Comparison of ENCODE assay signal across 41 cellular contexts in the genomic region with DNA sequence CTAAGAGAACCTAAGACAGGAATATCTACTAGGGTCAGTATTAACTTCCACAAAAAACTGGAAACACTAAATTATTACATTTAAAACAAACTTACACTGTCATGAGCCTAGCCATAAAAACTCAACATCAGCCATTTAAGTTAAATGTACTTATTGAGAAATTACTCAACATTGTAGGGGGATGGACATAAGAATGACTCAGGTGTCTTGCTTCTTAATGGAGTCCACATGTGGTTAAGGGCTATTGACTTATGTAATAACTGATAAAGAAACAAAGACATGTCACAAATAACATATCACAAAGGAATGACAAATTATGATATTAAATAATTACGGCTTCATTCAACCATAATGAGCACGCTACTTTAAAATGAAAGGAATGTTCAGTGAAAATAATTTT. TPM values are rescaled to one million over a fixed set of nuclear protein-coding genes. Genes with fewer than 3 reads are reported as not detected.
DNase-seq lines count a peak whose midpoint lies in the region; ATAC-seq, FAIRE-seq and TF ChIP-seq lines count a peak whose summit lies in the region.
"Had no signal": no experiment of that assay in that cellular context is flagged by ENCODE, and none has a peak within 500 bp of the region (broad histone marks: within the 10 kb centered on the region; RNA-seq: fewer than 3 reads in every experiment).

No MANE protein-coding gene starts in this region.

- no peak for TF ChIP-seq CTCF in AG09309 (IDR thresholded peaks at IDR 0.05; ENCODE audit: control insufficient read depth, insufficient read depth, low read depth, low read length, missing control alignments)
- no peak for TF ChIP-seq CTCF in HFF-Myc (IDR thresholded peaks at IDR 0.05; ENCODE audit: low read depth, low read length, missing control alignments)
- no peak for TF ChIP-seq CTCF in astrocyte (IDR thresholded peaks at IDR 0.05; ENCODE audit: insufficient read depth, low read depth, low read length)
- TF ChIP-seq CTCF in fibroblast of the aortic adventitia (IDR thresholded peaks at IDR 0.05; ENCODE audit: insufficient read depth, low read length): no peak

- peak; percentile 13 for DNase-seq in AG09309 (ENCODE audit: low read depth)
- peak; percentile 16 for DNase-seq in HFF-Myc (ENCODE audit: extremely low read depth, low read depth)
- DNase-seq in astrocyte (ENCODE audit: low read depth): peak; percentile 57
- peak; percentile 62 for DNase-seq in fibroblast of the aortic adventitia (ENCODE audit: low read depth)
- DNase-seq in ureter (ENCODE audit: low spot score): no peak
- no peak for DNase-seq in UCSD-AML1 (lab: John Stamatoyannopoulos, UW; ENCODE audit: unreplicated experiment)
- DNase-seq in NCI-H774 (lab: John Stamatoyannopoulos, UW): no peak
- DNase-seq: activated CD4-positive, CD25-positive, alpha-beta regulatory T cell; activated CD8-positive, alpha-beta memory T cell treated with anti-CD3 and anti-CD28 coated beads, Interleukin-2, amount 10 ng/mL, durations not matched to agents 7 days and 5 days; activated gamma-delta T cell; activated naive CD8-positive, alpha-beta T cell treated with anti-CD3 and anti-CD28 coated beads, Interleukin-2, amount 10 ng/mL, durations not matched to agents 7 days and 5 days; activated T-cell treated with anti-CD3 and anti-CD28 coated beads, Interleukin-2, amount 50 U/mL, for 4 hours; CD8-positive, alpha-beta memory T cell; central memory CD4-positive, alpha-beta T cell; immature natural killer cell; KG1; left ventricle myocardium inferior; MG63; NCI-H1436; NCI-H2107; NCI-H345; stimulated activated CD4-positive, alpha-beta T cell treated with anti-CD3 and anti-CD28 coated beads, Interleukin-1b, Interleukin-23, amount 100 ng/mL, for 48 hours had no signal

- no peak overlapping the region for H3K4me2 ChIP-seq in astrocyte (ENCODE audit: low read length)
- H3K4me2 ChIP-seq: A549, neural progenitor cell, smooth muscle cell had no signal

- no peak overlapping the region for H3K27ac Mint-ChIP-seq in astrocyte (ENCODE audit: unreplicated experiment)
- H3K27ac Mint-ChIP-seq: activated CD8-positive, alpha-beta memory T cell treated with anti-CD3 and anti-CD28 coated beads, Interleukin-2, amount 10 ng/mL, durations not matched to agents 7 days and 5 days; activated naive CD8-positive, alpha-beta T cell treated with anti-CD3 and anti-CD28 coated beads, Interleukin-2, amount 10 ng/mL, durations not matched to agents 7 days and 5 days; CD8-positive, alpha-beta memory T cell; dendritic cell treated with granulocyte-macrophage colony-stimulating factor and Interleukin-4, amounts not matched to agents 40 ng/mL and 50 ng/mL, for 4 days; immature natural killer cell; neural progenitor cell; stimulated activated naive CD8-positive, alpha-beta T cell treated with anti-CD3 and anti-CD28 coated beads, Interleukin-15, Interleukin-2, amounts not matched to agents 100 ng/mL and 50 ng/mL, for 24 hours had no signal

- no peak for FAIRE-seq in astrocyte (lab: Jason Lieb, UNC)
- FAIRE-seq: A549, GM12892 had no signal

- no peak overlapping the region for H3K9ac ChIP-seq in astrocyte (ENCODE audit: low read length)
- H3K9ac ChIP-seq: neural progenitor cell, parathyroid adenoma had no signal

- H3K36me3 Mint-ChIP-seq in astrocyte (ENCODE audit: low read depth, unreplicated experiment): peaks cover 19% of the 10 kb centered on the region
- H3K36me3 Mint-ChIP-seq: activated CD8-positive, alpha-beta memory T cell treated with anti-CD3 and anti-CD28 coated beads, Interleukin-2, amount 10 ng/mL, durations not matched to agents 7 days and 5 days; activated naive CD8-positive, alpha-beta T cell treated with anti-CD3 and anti-CD28 coated beads, Interleukin-2, amount 10 ng/mL, durations not matched to agents 7 days and 5 days; CD8-positive, alpha-beta memory T cell had no signal

- no peaks in the 10 kb centered on the region for H3K9me3 ChIP-seq in astrocyte (ENCODE audit: insufficient read depth, low read depth, low read length)
- H3K9me3 ChIP-seq: A549, ascending aorta, esophagus muscularis mucosa, HAP-1, left ventricle myocardium inferior, MG63, right atrium auricular region, thoracic aorta, vagina had no signal

- no peaks in the 10 kb centered on the region for H3K27me3 ChIP-seq in astrocyte (ENCODE audit: insufficient read depth, low read length)
- H3K27me3 ChIP-seq: ascending aorta, esophagus muscularis mucosa, MG63, neural progenitor cell, right atrium auricular region, vagina had no signal

- H3K4me3 ChIP-seq in AG09309 (ENCODE audit: control insufficient read depth, low read depth, low read length) (no peak overlapping the region), HFF-Myc (replicated peaks; ENCODE audit: low read depth, low read length) (no peak overlapping the region), astrocyte (ENCODE audit: insufficient read depth, low read depth, low read length) (no peak overlapping the region), fibroblast of the aortic adventitia (ENCODE audit: low read depth, low read length) (no peak overlapping the region)
- H3K4me3 ChIP-seq: A549, ascending aorta, esophagus muscularis mucosa, HAP-1, left ventricle myocardium inferior, MG63, neural progenitor cell, right atrium auricular region, smooth muscle cell, thoracic aorta, vagina had no signal

- no peak for ATAC-seq in GM21423 (IDR thresholded peaks at IDR 0.05; ENCODE audit: unreplicated experiment)
- ATAC-seq: A549; activated CD8-positive, alpha-beta memory T cell treated with anti-CD3 and anti-CD28 coated beads, Interleukin-2, amount 10 ng/mL, durations not matched to agents 7 days and 5 days; activated T-cell treated with anti-CD3 and anti-CD28 coated beads, Interleukin-2, amount 50 U/mL, for 4 hours had no signal

- H3K27me3 Mint-ChIP-seq in astrocyte (ENCODE audit: low read depth, unreplicated experiment): no peaks in the 10 kb centered on the region
- H3K27me3 Mint-ChIP-seq: dendritic cell treated with granulocyte-macrophage colony-stimulating factor and Interleukin-4, amounts not matched to agents 40 ng/mL and 50 ng/mL, for 4 days had no signal

- no peaks in the 10 kb centered on the region for H3K4me1 ChIP-seq in astrocyte (ENCODE audit: insufficient read depth, low read length)
- H3K4me1 ChIP-seq: A549, ascending aorta, esophagus muscularis mucosa, HAP-1, left ventricle myocardium inferior, neural progenitor cell, parathyroid adenoma, right atrium auricular region, vagina had no signal

- no peaks in the 10 kb centered on the region for H4K20me1 ChIP-seq in astrocyte (ENCODE audit: insufficient read depth, low read length)

- no peak overlapping the region for H2AFZ ChIP-seq in astrocyte (ENCODE audit: low read depth, low read length)
- H2AFZ ChIP-seq: neural progenitor cell, parathyroid adenoma had no signal

- no peaks in the 10 kb centered on the region for H3K79me2 ChIP-seq in astrocyte (ENCODE audit: insufficient read depth, low read length)
- H3K79me2 ChIP-seq: parathyroid adenoma had no signal

- H3K27ac ChIP-seq in astrocyte (ENCODE audit: low read depth, low read length): peak overlapping the region; percentile 10
- H3K27ac ChIP-seq: A549, ascending aorta, esophagus muscularis mucosa, HL-60, left ventricle myocardium inferior, neural progenitor cell, parathyroid adenoma, right atrium auricular region, thoracic aorta, vagina had no signal

- H3K36me3 ChIP-seq in astrocyte (ENCODE audit: insufficient read depth, low read length): peaks cover 66% of the 10 kb centered on the region
- H3K36me3 ChIP-seq: right atrium auricular region had no signal

- H3K4me1 Mint-ChIP-seq in astrocyte (ENCODE audit: low read depth, unreplicated experiment): no peaks in the 10 kb centered on the region
- H3K4me1 Mint-ChIP-seq: activated CD8-positive, alpha-beta memory T cell treated with anti-CD3 and anti-CD28 coated beads, Interleukin-2, amount 10 ng/mL, durations not matched to agents 7 days and 5 days; activated naive CD8-positive, alpha-beta T cell treated with anti-CD3 and anti-CD28 coated beads, Interleukin-2, amount 10 ng/mL, durations not matched to agents 7 days and 5 days; CD8-positive, alpha-beta memory T cell; immature natural killer cell; neural progenitor cell had no signal

- no peak overlapping the region for H3K4me3 Mint-ChIP-seq in astrocyte (ENCODE audit: unreplicated experiment)
- H3K4me3 Mint-ChIP-seq: activated CD8-positive, alpha-beta memory T cell treated with anti-CD3 and anti-CD28 coated beads, Interleukin-2, amount 10 ng/mL, durations not matched to agents 7 days and 5 days; activated naive CD8-positive, alpha-beta T cell treated with anti-CD3 and anti-CD28 coated beads, Interleukin-2, amount 10 ng/mL, durations not matched to agents 7 days and 5 days; activated T-cell treated with anti-CD3 and anti-CD28 coated beads, Interleukin-2, amount 50 U/mL, for 4 hours; CD8-positive, alpha-beta memory T cell; dendritic cell treated with granulocyte-macrophage colony-stimulating factor and Interleukin-4, amounts not matched to agents 40 ng/mL and 50 ng/mL, for 4 days; immature natural killer cell; neural progenitor cell; stimulated activated naive CD8-positive, alpha-beta T cell treated with anti-CD3 and anti-CD28 coated beads, Interleukin-15, Interleukin-2, amounts not matched to agents 100 ng/mL and 50 ng/mL, for 24 hours had no signal

- no peaks in the 10 kb centered on the region for H3K9me3 Mint-ChIP-seq in astrocyte (ENCODE audit: unreplicated experiment)
- H3K9me3 Mint-ChIP-seq: activated naive CD8-positive, alpha-beta T cell treated with anti-CD3 and anti-CD28 coated beads, Interleukin-2, amount 10 ng/mL, durations not matched to agents 7 days and 5 days; activated T-cell treated with anti-CD3 and anti-CD28 coated beads, Interleukin-2, amount 50 U/mL, for 4 hours; CD8-positive, alpha-beta memory T cell; dendritic cell treated with granulocyte-macrophage colony-stimulating factor and Interleukin-4, amounts not matched to agents 40 ng/mL and 50 ng/mL, for 4 days; immature natural killer cell; neural progenitor cell; stimulated activated naive CD8-positive, alpha-beta T cell treated with anti-CD3 and anti-CD28 coated beads, Interleukin-15, Interleukin-2, amounts not matched to agents 100 ng/mL and 50 ng/mL, for 24 hours had no signal

RNA-seq across cellular contexts. Expression of gene CLDN10, which starts 36.2 kb away (rescaled TPM):
- total RNA-seq in astrocyte (0.32 and 0.41 TPM in 2 replicates), fibroblast of the aortic adventitia (ENCODE audit: low replicate concordance) (0.27 TPM in 1 of 2 replicates, not detected in the other), ureter (not detected)
- total RNA-seq: activated CD8-positive, alpha-beta memory T cell treated with anti-CD3 and anti-CD28 coated beads, Interleukin-2, amount 10 ng/mL, durations not matched to agents 7 days and 5 days; activated naive CD8-positive, alpha-beta T cell treated with anti-CD3 and anti-CD28 coated beads, Interleukin-2, amount 10 ng/mL, durations not matched to agents 7 days and 5 days; activated T-cell treated with anti-CD3 and anti-CD28 coated beads, Interleukin-2, amount 50 U/mL, for 4 hours; CD8-positive, alpha-beta memory T cell; G401; glomerular endothelial cell; left ventricle myocardium inferior; myocyte; T-helper 1 cell treated with Interleukin-12 subunit alpha and Interleukin-12 subunit beta and Interleukin-4 antibody, amounts not matched to agents 30 ng/mL and 1 ng/mL, for 36 hours; thoracic aorta; vagina had no signal

RNA-seq across cellular contexts. Expression of gene DZIP1, which starts 55.8 kb away (rescaled TPM):
- total RNA-seq in astrocyte (49.2 and 52.4 TPM in 2 replicates), fibroblast of the aortic adventitia (ENCODE audit: low replicate concordance) (20.1 and 37.3 TPM in 2 replicates), ureter (17.2 TPM)

Comparison
In these comparisons a context has a peak if more than half of its experiments do, and no peak if none do; other contexts are left out.
1. DNase-seq: peak in AG09309 (single experiment), HFF-Myc (single experiment), astrocyte (single experiment) and fibroblast of the aortic adventitia (single experiment); none in ureter (single experiment), UCSD-AML1 (single experiment) and NCI-H774 (single experiment).